In genomic region chrX:83860846-83861245, GRCh38 we compare ENCODE assay signal across 8 cellular contexts. TPM values are rescaled to one million over a fixed set of nuclear protein-coding genes. Genes with fewer than 3 reads are reported as not detected.
"Had no signal": no experiment of that assay in that cellular context is flagged by ENCODE, and none has a peak within 500 bp of the region (broad histone marks: within the 10 kb centered on the region; RNA-seq: fewer than 3 reads in every experiment).

Gene CYLC1, plus strand, starts transcription at chrX:83861146. Its CDS starts 37 bp downstream, at chrX:83861183.

- H3K4me3 Mint-ChIP-seq: IgD-negative memory B cell had no signal

- H3K36me3 Mint-ChIP-seq: IgD-negative memory B cell had no signal

- H3K27me3 Mint-ChIP-seq: IgD-negative memory B cell had no signal

- DNase-seq: IMR-90, KBM-7, KG1 had no signal

- H3K4me3 ChIP-seq: K562 had no signal

- H3K4me1 Mint-ChIP-seq: IgD-negative memory B cell had no signal

- H3K27ac Mint-ChIP-seq: IgD-negative memory B cell had no signal

- FAIRE-seq: HepG2, HTR-8/SVneo, K562 had no signal

- H3K27ac ChIP-seq: HL-60 had no signal

RNA-seq across cellular contexts. Expression of gene CYLC1, which starts in this region (rescaled TPM):
- polyA plus RNA-seq: HepG2, IgD-negative memory B cell, IMR-90, K562 had no signal
